In genomic region chr10:62450905-62451605, GRCh38 we compare ENCODE assay signal across 15 cellular contexts.
DNase-seq lines count a peak whose midpoint lies in the region; ATAC-seq, FAIRE-seq and TF ChIP-seq lines count a peak whose summit lies in the region.
"Had no signal": no experiment of that assay in that cellular context is flagged by ENCODE, and none has a peak within 500 bp of the region (broad histone marks: within the 10 kb centered on the region; RNA-seq: fewer than 3 reads in every experiment).

No MANE protein-coding gene starts in this region.

- peaks cover 4% of the 10 kb centered on the region for H3K9me3 Mint-ChIP-seq in nephron progenitor cell
- no peaks in the 10 kb centered on the region for H3K9me3 Mint-ChIP-seq in activated naive CD4-positive, alpha-beta T cell treated with anti-CD3 and anti-CD28 coated beads, Interleukin-2, amount 50 U/mL, for 72 hours

- H3K36me3 ChIP-seq in bronchial epithelial cell (ENCODE audit: control insufficient read depth, insufficient read depth, low read length) = no peaks in the 10 kb centered on the region

- no peak for ATAC-seq in activated naive CD4-positive, alpha-beta T cell treated with anti-CD3 and anti-CD28 coated beads, Interleukin-2, amount 50 U/mL, for 72 hours

- no peak overlapping the region for H3K4me3 ChIP-seq in bronchial epithelial cell (ENCODE audit: low read depth, low read length)

- H3K4me3 Mint-ChIP-seq in nephron progenitor cell = no peak overlapping the region

- peak overlapping the region; percentile 37 for H3K27ac Mint-ChIP-seq in nephron progenitor cell
- H3K27ac Mint-ChIP-seq in activated naive CD4-positive, alpha-beta T cell treated with anti-CD3 and anti-CD28 coated beads, Interleukin-2, amount 50 U/mL, for 72 hours = no peak overlapping the region

- no peaks in the 10 kb centered on the region for H3K27me3 Mint-ChIP-seq in nephron progenitor cell (ENCODE audit: low read depth, poor library complexity)

- H3K27me3 ChIP-seq in bronchial epithelial cell (ENCODE audit: control insufficient read depth, insufficient read depth, low read length) = no peaks in the 10 kb centered on the region

- FAIRE-seq in bronchial epithelial cell (lab: Jason Lieb, UNC) = peak; percentile 70

- peak; percentile 38 for DNase-seq in NOMO-1 treated with DMSO at 0.1 percent for 48 hours (lab: John Stamatoyannopoulos, UW; ENCODE audit: unreplicated experiment)
- DNase-seq in NOMO-1 treated with dmso at 0.1 percent for 144 hours (lab: John Stamatoyannopoulos, UW; ENCODE audit: unreplicated experiment) = no peak
- DNase-seq in bronchial epithelial cell (ENCODE audit: low read depth) = no peak
- DNase-seq in nephron progenitor cell = no peak
- no peak for DNase-seq in hepatic stellate cell (ENCODE audit: low spot score)
- DNase-seq in activated naive CD4-positive, alpha-beta T cell treated with anti-CD3 and anti-CD28 coated beads, Interleukin-2, amount 50 U/mL, for 72 hours (ENCODE audit: low spot score in 2 of 2) = no peak
- no peak for DNase-seq in activated effector memory CD4-positive, alpha-beta T cell treated with Interleukin-2 at 50 U/mL for 16 hours
- DNase-seq in stimulated activated CD8-positive, alpha-beta memory T cell treated with anti-CD3 and anti-CD28 coated beads, Interleukin-4, amount 100 ng/mL, for 48 hours = no peak
- DNase-seq: C1 segment of cervical spinal cord, DMS53, MV-4-11, NCI-H1417 treated with DMSO at 0.1 percent for 48 hours, NCI-H2029 treated with DMSO at 0.1 percent for 48 hours, NCI-H510A, OCI-M1 had no signal

- H3K36me3 Mint-ChIP-seq in nephron progenitor cell (ENCODE audit: low read depth) = no peaks in the 10 kb centered on the region
- no peaks in the 10 kb centered on the region for H3K36me3 Mint-ChIP-seq in activated naive CD4-positive, alpha-beta T cell treated with anti-CD3 and anti-CD28 coated beads, Interleukin-2, amount 50 U/mL, for 72 hours

- H3K4me1 Mint-ChIP-seq in nephron progenitor cell = peaks cover 15% of the 10 kb centered on the region

- TF ChIP-seq CTCF in bronchial epithelial cell (IDR thresholded peaks at IDR 0.05; ENCODE audit: insufficient read depth, low read length, severe bottlenecking) = no peak
- TF ChIP-seq CTCF in nephron progenitor cell (IDR thresholded peaks at IDR 0.05) = no peak
